ENCODE assay signal across 10 cellular contexts in genomic region chr1:98991127-98992003, GRCh38. TPM values are rescaled to one million over a fixed set of nuclear protein-coding genes. Genes with fewer than 3 reads are reported as not detected.
DNase-seq lines count a peak whose midpoint lies in the region; ATAC-seq, FAIRE-seq and TF ChIP-seq lines count a peak whose summit lies in the region.
"Had no signal": no experiment of that assay in that cellular context is flagged by ENCODE, and none has a peak within 500 bp of the region (broad histone marks: within the 10 kb centered on the region; RNA-seq: fewer than 3 reads in every experiment).

No MANE protein-coding gene starts in this region.

- H3K9ac ChIP-seq in Karpas-422 (ENCODE audit: low read length) = no peak overlapping the region

- no peaks in the 10 kb centered on the region for H3K4me1 ChIP-seq in Karpas-422 (ENCODE audit: low read length)
- H3K4me1 ChIP-seq in left lung = no peaks in the 10 kb centered on the region

- in situ Hi-C loops in brain microvascular endothelial cell (cut with HindIII; ENCODE audit: low pct_ligation_motif_present, low sequenced_read_pairs) = no loop called here

- no peaks in the 10 kb centered on the region for H3K79me2 ChIP-seq in Karpas-422 (ENCODE audit: low read length)

- H2AFZ ChIP-seq in Karpas-422 (ENCODE audit: low read length) = no peak overlapping the region

- H4K20me1 ChIP-seq in Karpas-422 (ENCODE audit: insufficient read depth, low read depth, low read length) = no peaks in the 10 kb centered on the region

- H3K4me3 ChIP-seq in Karpas-422 (ENCODE audit: low read length) (no peak overlapping the region), brain microvascular endothelial cell (ENCODE audit: low read depth, low read length) (no peak overlapping the region), left lung (no peak overlapping the region)
- H3K4me3 ChIP-seq: mucosa of descending colon, SK-N-MC had no signal

- H3K9me2 ChIP-seq in Karpas-422 (replicated peaks; ENCODE audit: insufficient read depth, low read length) = no peaks in the 10 kb centered on the region

- FAIRE-seq in GM19239 (lab: Jason Lieb, UNC) = peak; percentile 71

- peak; percentile 31 for TF ChIP-seq CTCF in brain microvascular endothelial cell (IDR thresholded peaks at IDR 0.05; ENCODE audit: low read depth, low read length, missing control alignments)
- TF ChIP-seq CTCF in left lung (IDR thresholded peaks at IDR 0.05) = no peak

- DNase-seq in COLO829 (ENCODE audit: low spot score) (peak; percentile 8), GM19239 (ENCODE audit: insufficient read length, low spot score) (no peak), Karpas-422 (peak; percentile 77), brain microvascular endothelial cell (peak; percentile 94), smooth muscle cell of the brain vasculature (ENCODE audit: low read depth, low spot score) (peak; percentile 75), left lung (no peak)
- no peak for DNase-seq in activated effector memory CD4-positive, alpha-beta T cell treated with Interleukin-2 at 50 U/mL for 16 hours
- DNase-seq in stimulated activated CD8-positive, alpha-beta memory T cell treated with anti-CD3 and anti-CD28 coated beads, Interleukin-4, amount 100 ng/mL, for 48 hours = no peak

- H3K36me3 ChIP-seq in Karpas-422 (ENCODE audit: insufficient read depth, low read length) = no peaks in the 10 kb centered on the region
- no peaks in the 10 kb centered on the region for H3K36me3 ChIP-seq in brain microvascular endothelial cell (replicated peaks)
- no peaks in the 10 kb centered on the region for H3K36me3 ChIP-seq in left lung

- ATAC-seq in left lung = no peak
- ATAC-seq: mucosa of descending colon had no signal

- intact Hi-C loops in left lung (cut with DNase I) = no loop called here

- H3K27ac ChIP-seq in Karpas-422 (ENCODE audit: low read length) (no peak overlapping the region), brain microvascular endothelial cell (peak overlapping the region; percentile 83), left lung (no peak overlapping the region)
- H3K27ac ChIP-seq: SK-N-MC had no signal

- H3K9me3 ChIP-seq in Karpas-422 (ENCODE audit: low read length) (no peaks in the 10 kb centered on the region), left lung (no peaks in the 10 kb centered on the region)
- H3K9me3 ChIP-seq: mucosa of descending colon had no signal

- H3K27me3 ChIP-seq in Karpas-422 (ENCODE audit: low read length) = no peaks in the 10 kb centered on the region
- no peaks in the 10 kb centered on the region for H3K27me3 ChIP-seq in brain microvascular endothelial cell (replicated peaks)
- no peaks in the 10 kb centered on the region for H3K27me3 ChIP-seq in left lung

- no peak overlapping the region for H3K4me2 ChIP-seq in Karpas-422 (ENCODE audit: low read depth, low read length, poor library complexity, severe bottlenecking)

RNA-seq across cellular contexts. Expression of gene PLPPR5, which starts 13.3 kb away (rescaled TPM):
- not detected in 2 replicates for total RNA-seq in Karpas-422 (2014; rRNA removed; shearing (Covaris generic); ENCODE audit: low replicate concordance)
- total RNA-seq in left lung = under 1 TPM in 1 of 2 donors, not detected in 1; 0.06 TPM

Comparison
In these comparisons a context has a peak if more than half of its experiments do, and no peak if none do; other contexts are left out.
1. DNase-seq: peak in COLO829 (single experiment), Karpas-422 (single experiment), brain microvascular endothelial cell (single experiment) and smooth muscle cell of the brain vasculature (single experiment); none in GM19239 (single experiment), left lung (0 of 2), activated effector memory CD4-positive, alpha-beta T cell treated with Interleukin-2 at 50 U/mL for 16 hours (single experiment) and stimulated activated CD8-positive, alpha-beta memory T cell treated with anti-CD3 and anti-CD28 coated beads, Interleukin-4, amount 100 ng/mL, for 48 hours (single experiment).